Comparison of ENCODE assay signal across 9 cellular contexts in genomic region chr4:7191546-7192251, GRCh38. TPM values are rescaled to one million over a fixed set of nuclear protein-coding genes. Genes with fewer than 3 reads are reported as not detected.
DNase-seq lines count a peak whose midpoint lies in the region; ATAC-seq, FAIRE-seq and TF ChIP-seq lines count a peak whose summit lies in the region.
"Had no signal": no experiment of that assay in that cellular context is flagged by ENCODE, and none has a peak within 500 bp of the region (broad histone marks: within the 10 kb centered on the region; RNA-seq: fewer than 3 reads in every experiment).

No MANE protein-coding gene starts in this region.

- H4K20me1 ChIP-seq in K562 (replicated peaks; ENCODE audit: control insufficient read depth, insufficient read depth, low read length), result peaks cover 14% of the 10 kb centered on the region; the same call in 1 of the 2 replicates

- no peak for TF ChIP-seq RAD21 in K562 (CRISPR knock-in tag; conservative IDR thresholded peaks at IDR 0.05 in 1 of 2, IDR thresholded peaks at IDR 0.05 in 1 of 2)

- H3K4me1 ChIP-seq in K562 (replicated peaks in 1 of 2; ENCODE audit: control insufficient read depth in 2 of 2, insufficient read depth in 2 of 2, low read length in 2 of 2) (peaks cover 0 to 10% of the 10 kb centered on the region in 2 experiments; a peak in 2 of 5 replicates), suprapubic skin (peaks cover 27% of the 10 kb centered on the region)

- no peak overlapping the region for H2AFZ ChIP-seq in K562 (ENCODE audit: low read depth, low read length)

- H3K36me3 ChIP-seq in K562 (ENCODE audit: control insufficient read depth, insufficient read depth, low read length) (no peaks in the 10 kb centered on the region), suprapubic skin (no peaks in the 10 kb centered on the region)

- WGBS in K562 (ENCODE audit: insufficient coverage, low coverage, missing lambda C conversion rate), result 8% methylated on average over 18 of the region's 22 CpGs
- WGBS in suprapubic skin, result 70% methylated on average over 19 of the region's 22 CpGs

- TF ChIP-seq POLR2A in K562 (conservative IDR thresholded peaks at IDR 0.05), result no peak
- no peak for TF ChIP-seq POLR2A in suprapubic skin (IDR thresholded peaks at IDR 0.05)

- CTCF ChIA-PET in activated CD4-positive, alpha-beta T cell treated with anti-CD3 and anti-CD28 coated beads, Interleukin-2, amount 10 ng/mL, durations not matched to agents 7 days and 5 days (lab: Charles Lee), result interaction anchor here (1.3 kb wide), 1 partner anchor 778 kb away, joined by 3 read pairs; no protein-coding TSS in a partner anchor
- CTCF ChIA-PET in K562 (lab: Yijun Ruan, JAX; ENCODE audit: low intra/inter-chr PET ratio), result interaction anchor here (0.8 kb wide), 1 partner anchor 105 kb away, joined by 3 read pairs; no protein-coding TSS in a partner anchor
- CTCF ChIA-PET in HEK293T (lab: Yijun Ruan, JAX), result interaction anchor here (0.5 to 1.2 kb wide), 6 partner anchors 16 to 146 kb away, joined by 3 to 6 read pairs (median 3); no protein-coding TSS in a partner anchor

- H3K4me3 Mint-ChIP-seq in activated CD4-positive, alpha-beta T cell treated with anti-CD3 and anti-CD28 coated beads, Interleukin-2, amount 10 ng/mL, durations not matched to agents 7 days and 5 days, result peak overlapping the region; percentile 56

- intact Hi-C loops in K562 (cut with micrococcal nuclease), result loop anchor here (2.0 to 10.0 kb wide), 3 partner anchors 103 to 613 kb away; no protein-coding TSS in a partner anchor

- H3K36me3 Mint-ChIP-seq in activated CD4-positive, alpha-beta T cell treated with anti-CD3 and anti-CD28 coated beads, Interleukin-2, amount 10 ng/mL, durations not matched to agents 7 days and 5 days (ENCODE audit: low read depth), result no peaks in the 10 kb centered on the region

- H3K27ac Mint-ChIP-seq in activated CD4-positive, alpha-beta T cell treated with anti-CD3 and anti-CD28 coated beads, Interleukin-2, amount 10 ng/mL, durations not matched to agents 7 days and 5 days, result no peak overlapping the region

- TF ChIP-seq EP300 in K562 (IDR thresholded peaks at IDR 0.05; ENCODE audit: low read length) (no peak), suprapubic skin (IDR thresholded peaks at IDR 0.05) (no peak)

- no peak overlapping the region for H3K27ac ChIP-seq in K562 (ENCODE audit: extremely low read depth, low read depth, low read length)
- H3K27ac ChIP-seq in suprapubic skin, result no peak overlapping the region

- POLR2A ChIA-PET in activated CD4-positive, alpha-beta T cell treated with anti-CD3 and anti-CD28 coated beads, Interleukin-2, amount 10 ng/mL, durations not matched to agents 7 days and 5 days (lab: Charles Lee), result no interaction called here
- POLR2A ChIA-PET in K562 (lab: Yijun Ruan, JAX) (no interaction called here), HEK293T (lab: Yijun Ruan, JAX) (no interaction called here)

- H3K9me3 ChIP-seq in K562 (replicated peaks; ENCODE audit: control insufficient read depth, insufficient read depth, low read depth, low read length), result no peaks in the 10 kb centered on the region
- H3K9me3 ChIP-seq in suprapubic skin, result no peaks in the 10 kb centered on the region

- no peak overlapping the region for H3K9ac ChIP-seq in K562 (ENCODE audit: insufficient read depth in 1 of 2, low read depth in 2 of 2, low read length in 2 of 2)

- H3K4me1 Mint-ChIP-seq in activated CD4-positive, alpha-beta T cell treated with anti-CD3 and anti-CD28 coated beads, Interleukin-2, amount 10 ng/mL, durations not matched to agents 7 days and 5 days, result no peaks in the 10 kb centered on the region

- peak; percentile 28 for ATAC-seq in K562
- no peak for ATAC-seq in GM21723 (IDR thresholded peaks at IDR 0.05; ENCODE audit: unreplicated experiment)

- FAIRE-seq in K562 (lab: Jason Lieb, UNC), result no peak

- H3K9me3 Mint-ChIP-seq in activated CD4-positive, alpha-beta T cell treated with anti-CD3 and anti-CD28 coated beads, Interleukin-2, amount 10 ng/mL, durations not matched to agents 7 days and 5 days, result no peaks in the 10 kb centered on the region

- peaks cover 36% of the 10 kb centered on the region for H3K27me3 Mint-ChIP-seq in activated CD4-positive, alpha-beta T cell treated with anti-CD3 and anti-CD28 coated beads, Interleukin-2, amount 10 ng/mL, durations not matched to agents 7 days and 5 days

- TF ChIP-seq CTCF in K562 (IDR thresholded peaks at IDR 0.05 in 2 of 3, conservative IDR thresholded peaks at IDR 0.05 in 1 of 3; ENCODE audit: insufficient read depth in 2 of 3, low read depth in 1 of 3, low read length in 3 of 3) (no peak), suprapubic skin (IDR thresholded peaks at IDR 0.05) (no peak)

- no peaks in the 10 kb centered on the region for H3K79me2 ChIP-seq in K562 (ENCODE audit: control insufficient read depth, insufficient read depth, low read length)

- no peak overlapping the region for H3K4me2 ChIP-seq in K562 (ENCODE audit: insufficient read depth, low read length)

- H3K9me1 ChIP-seq in K562 (ENCODE audit: control insufficient read depth, insufficient read depth, low read length), result no peaks in the 10 kb centered on the region

- H3K4me3 ChIP-seq in K562 (no peak overlapping the region), suprapubic skin (peak overlapping the region; percentile 46)

- H3K27me3 ChIP-seq in K562 (ENCODE audit: control insufficient read depth in 2 of 2, insufficient read depth in 2 of 2, low read length in 2 of 2) (peaks cover 24 to 53% of the 10 kb centered on the region in 2 experiments; a peak in 4 of 5 replicates), suprapubic skin (peaks cover 83% of the 10 kb centered on the region)

- no TSS peak for BruUV-seq in K562 (replicated peaks; lab: Mats Ljungman, UMichigan)

- in situ Hi-C loops in K562 (cut with MboI), result no loop called here

- no peak for DNase-seq in activated CD4-positive, alpha-beta T cell treated with anti-CD3 and anti-CD28 coated beads, Interleukin-2, amount 10 ng/mL, durations not matched to agents 7 days and 5 days
- no peak for DNase-seq in activated CD4-positive, alpha-beta T cell treated with anti-CD3 and anti-CD28 coated beads, Interleukin-2, amount 50 U/mL, for 1 hour
- no peak for DNase-seq in K562 (ENCODE audit: extremely low read depth in 1 of 4, low spot score in 3 of 4)
- peak; percentile 72 for DNase-seq in mesenteric fat pad (ENCODE audit: low spot score)
- DNase-seq in suprapubic skin (ENCODE audit: low spot score in 2 of 2), result peak; percentile 67 to 77
- no peak for DNase-seq in NCI-H226
- no peak for DNase-seq in HEK293T (ENCODE audit: extremely low spot score)

TF ChIP-seq in K562, 482 proteins besides CTCF, POLR2A, EP300 and RAD21 (continues in another document):
- TF ChIP-seq USF2 (CRISPR knock-in tag; IDR thresholded peaks at IDR 0.05) (no peak), PCBP1 (IDR thresholded peaks at IDR 0.05; ENCODE audit: low read depth, low read length, poor library complexity, severe bottlenecking) (no peak), ZNF316 (IDR thresholded peaks at IDR 0.05) (no peak), ZNF41 (CRISPR knock-in tag; conservative IDR thresholded peaks at IDR 0.05) (no peak)

TF ChIP-seq in HEK293T, 16 proteins besides CTCF, POLR2A, EP300 and RAD21:
- TF ChIP-seq SP1 (IDR thresholded peaks at IDR 0.05) (no peak), ELF4 (IDR thresholded peaks at IDR 0.05) (no peak), LEF1 (IDR thresholded peaks at IDR 0.05; ENCODE audit: borderline replicate concordance) (no peak), BHLHE40 (IDR thresholded peaks at IDR 0.05; ENCODE audit: borderline replicate concordance) (no peak), SUZ12 (IDR thresholded peaks at IDR 0.05) (no peak), ARNT (IDR thresholded peaks at IDR 0.05) (no peak), FOXK2 (IDR thresholded peaks at IDR 0.05) (no peak), CTBP1 (IDR thresholded peaks at IDR 0.05; ENCODE audit: borderline replicate concordance) (no peak), TARDBP (IDR thresholded peaks at IDR 0.05) (no peak), FOXA1 (IDR thresholded peaks at IDR 0.05) (no peak), PKNOX1 (IDR thresholded peaks at IDR 0.05) (no peak), FOXM1 (IDR thresholded peaks at IDR 0.05; ENCODE audit: borderline replicate concordance) (no peak)
TF ChIP-seq in HEK293T: peak in this region for 0.

RNA-seq across cellular contexts. Expression of gene SORCS2, which starts 0.6 kb away (rescaled TPM):
- not detected for total RNA-seq in activated CD4-positive, alpha-beta T cell treated with anti-CD3 and anti-CD28 coated beads, Interleukin-2, amount 10 ng/mL, durations not matched to agents 7 days and 5 days
- not detected in 2 replicates for total RNA-seq in K562 (2011; cell fraction: chromatin; rRNA removed; ENCODE audit: low replicate concordance)
- not detected in 2 replicates for total RNA-seq in K562 (2011; cell fraction: nucleolus; rRNA removed)
- total RNA-seq in K562 (2011; cell fraction: nucleoplasm; rRNA removed), result not detected in 2 replicates
- total RNA-seq in K562 (2014; rRNA removed) (not detected in 2 replicates), K562 (2014; rRNA removed; fragmentation: Illumina TruSeq; extraction: Trizol) (not detected in 2 replicates), K562 (2015; rRNA removed; fragmentation: Illumina TruSeq; extraction: Trizol) (not detected in 2 replicates), K562 (2021) (0.04 TPM in 1 of 2 replicates, not detected in the other), mesenteric fat pad (1.9 TPM), suprapubic skin (1 to 10 TPM in 3 of 4 donors, under 1 TPM in 1; 0.94 to 4.6 (median 1.3) TPM)
- polyA plus RNA-seq in K562 (2011; rRNA removed) (not detected in 2 replicates), K562 (2014; fragmentation: Illumina TruSeq; extraction: Trizol) (not detected in 2 replicates), K562 (2014; fragmentation: Nextera tagmentation; extraction: Ambion mirVana) (not detected), K562 (2014; rRNA removed) (not detected in 2 replicates)
- polyA plus RNA-seq in K562 (2011; cell fraction: cytosol; rRNA removed), result 0.03 TPM in 1 of 2 replicates, not detected in the other
- polyA plus RNA-seq in K562 (2011; cell fraction: nucleus; rRNA removed), result 0.18 TPM in 1 of 2 replicates, not detected in the other
- 0.11 TPM in 1 of 2 replicates, not detected in the other for polyA plus RNA-seq in K562 (2012)
- polyA minus RNA-seq in K562 (2011; rRNA and poly(A)+ RNA removed), result not detected in 2 replicates
- polyA minus RNA-seq in K562 (2011; cell fraction: cytosol; rRNA and poly(A)+ RNA removed), result not detected in 2 replicates
- polyA minus RNA-seq in K562 (2011; cell fraction: nucleus; rRNA and poly(A)+ RNA removed), result not detected in 2 replicates
- total RNA-seq: T-helper 1 cell treated with Interleukin-12 subunit alpha and Interleukin-12 subunit beta and Interleukin-4 antibody, amounts not matched to agents 30 ng/mL and 1 ng/mL, for 36 hours had no signal

Comparison
In these comparisons a context has a peak if more than half of its experiments do, and no peak if none do; other contexts are left out.
1. DNase-seq: peak in mesenteric fat pad (single experiment) and suprapubic skin (2 of 2); none in activated CD4-positive, alpha-beta T cell treated with anti-CD3 and anti-CD28 coated beads, Interleukin-2, amount 10 ng/mL, durations not matched to agents 7 days and 5 days (single experiment), activated CD4-positive, alpha-beta T cell treated with anti-CD3 and anti-CD28 coated beads, Interleukin-2, amount 50 U/mL, for 1 hour (single experiment), K562 (0 of 4), NCI-H226 (single experiment) and HEK293T (single experiment).